8 cellular contexts compared by ENCODE assay signal in the genomic region with DNA sequence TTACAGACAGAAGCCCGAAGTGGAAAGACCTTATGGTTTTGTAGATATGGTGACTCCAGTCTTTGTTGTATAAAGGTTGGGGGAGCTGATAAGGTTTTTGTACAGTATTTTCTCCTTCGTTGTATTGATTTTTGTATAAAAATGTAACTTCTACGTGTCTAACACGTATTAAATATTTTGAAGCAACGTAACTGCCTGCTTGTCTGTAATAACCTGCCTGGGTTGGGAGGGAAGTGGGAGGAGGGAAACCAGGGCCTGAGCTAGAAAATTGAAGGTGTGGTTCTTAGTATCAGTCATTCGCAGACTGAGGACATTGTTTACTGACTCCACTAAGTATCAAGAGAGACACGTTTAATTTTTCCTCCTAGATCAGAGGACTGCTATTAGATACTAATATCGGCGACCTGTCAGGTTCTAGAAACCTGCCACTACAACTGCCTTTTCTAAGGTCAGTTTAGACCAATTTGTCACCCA. TPM values are rescaled to one million over a fixed set of nuclear protein-coding genes. Genes with fewer than 3 reads are reported as not detected.
DNase-seq lines count a peak whose midpoint lies in the region; FAIRE-seq and TF ChIP-seq lines count a peak whose summit lies in the region.

No MANE protein-coding gene starts in this region.

- H3K36me3 Mint-ChIP-seq in activated naive CD4-positive, alpha-beta T cell treated with anti-CD3 and anti-CD28 coated beads, Interleukin-2, amount 10 ng/mL, durations not matched to agents 7 days and 5 days: peaks cover 49% of the 10 kb centered on the region

- H3K36me3 ChIP-seq in BLaER1 (peaks cover 19% of the 10 kb centered on the region; the same call in 1 of the 2 replicates), KMS-11 (ENCODE audit: insufficient read depth) (no peaks in the 10 kb centered on the region), keratinocyte (ENCODE audit: control insufficient read depth in 2 of 2, extremely low read depth in 1 of 2, insufficient read depth in 2 of 2, low read length in 2 of 2) (peaks cover 8 to 15% of the 10 kb centered on the region in 2 experiments)

- peaks cover 13% of the 10 kb centered on the region for H3K27me3 Mint-ChIP-seq in activated naive CD4-positive, alpha-beta T cell treated with anti-CD3 and anti-CD28 coated beads, Interleukin-2, amount 10 ng/mL, durations not matched to agents 7 days and 5 days

- no peaks in the 10 kb centered on the region for H3K9me3 ChIP-seq in BLaER1
- H3K9me3 ChIP-seq in keratinocyte (ENCODE audit: control insufficient read depth, low read depth, low read length): no peaks in the 10 kb centered on the region

- DNase-seq in activated naive CD4-positive, alpha-beta T cell treated with anti-CD3 and anti-CD28 coated beads, Interleukin-2, amount 10 ng/mL, durations not matched to agents 7 days and 5 days: peak; percentile 54
- DNase-seq in keratinocyte (ENCODE audit: low read depth, low spot score) (no peak), RPMI8226 (no peak), SW480 (ENCODE audit: low spot score) (no peak), NCI-H1092 treated with DMSO at 0.1 percent for 48 hours (lab: John Stamatoyannopoulos, UW) (no peak)
- peak; percentile 39 for DNase-seq in stimulated activated naive CD4-positive, alpha-beta T cell treated with Interleukin-2 at 50 U/mL for 16 hours (lab: John Stamatoyannopoulos, UW)

- no peaks in the 10 kb centered on the region for H3K27me3 ChIP-seq in BLaER1
- H3K27me3 ChIP-seq in KMS-11 (ENCODE audit: insufficient read depth, low read depth): no peaks in the 10 kb centered on the region
- no peaks in the 10 kb centered on the region for H3K27me3 ChIP-seq in keratinocyte (ENCODE audit: control insufficient read depth, extremely low read depth, insufficient read depth, low read length)

- FAIRE-seq in keratinocyte (lab: Jason Lieb, UNC): no peak

- peak overlapping the region; percentile 90 for H3K27ac ChIP-seq in BLaER1
- H3K27ac ChIP-seq in KMS-11: peak overlapping the region; percentile 49; the same call in 1 of the 2 replicates
- peak overlapping the region; percentile 96 for H3K27ac ChIP-seq in keratinocyte (ENCODE audit: control insufficient read depth, insufficient read depth, low read length)

- H3K79me2 ChIP-seq in KMS-11 (ENCODE audit: insufficient read depth, low read depth) (peaks cover 34% of the 10 kb centered on the region), keratinocyte (ENCODE audit: control insufficient read depth, insufficient read depth, low read length) (peaks cover 50% of the 10 kb centered on the region)

- H3K4me2 ChIP-seq in BLaER1 (peak overlapping the region; percentile 86), KMS-11 (peak overlapping the region; percentile 85), keratinocyte (ENCODE audit: control insufficient read depth, extremely low read depth, insufficient read depth, low read depth, low read length) (peak overlapping the region; percentile 98)

- H3K4me1 Mint-ChIP-seq in activated naive CD4-positive, alpha-beta T cell treated with anti-CD3 and anti-CD28 coated beads, Interleukin-2, amount 10 ng/mL, durations not matched to agents 7 days and 5 days: peaks cover 49% of the 10 kb centered on the region

- no peaks in the 10 kb centered on the region for H3K9me3 Mint-ChIP-seq in activated naive CD4-positive, alpha-beta T cell treated with anti-CD3 and anti-CD28 coated beads, Interleukin-2, amount 10 ng/mL, durations not matched to agents 7 days and 5 days

- H2AFZ ChIP-seq in KMS-11 (ENCODE audit: low read depth): peak overlapping the region; percentile 61; the same call in 1 of the 2 replicates
- H2AFZ ChIP-seq in keratinocyte (ENCODE audit: control insufficient read depth, low read length): no peak overlapping the region

- peak overlapping the region; percentile 99 for H3K27ac Mint-ChIP-seq in activated naive CD4-positive, alpha-beta T cell treated with anti-CD3 and anti-CD28 coated beads, Interleukin-2, amount 10 ng/mL, durations not matched to agents 7 days and 5 days

- H3K4me1 ChIP-seq in BLaER1 (peaks cover 50% of the 10 kb centered on the region), KMS-11 (ENCODE audit: low read depth, poor library complexity, severe bottlenecking) (peaks cover 20% of the 10 kb centered on the region), keratinocyte (ENCODE audit: control insufficient read depth, extremely low read depth, insufficient read depth, low read length) (peaks cover 33% of the 10 kb centered on the region)

- TF ChIP-seq CTCF in KMS-11 (conservative IDR thresholded peaks at IDR 0.05; ENCODE audit: low read depth, low read length) (no peak), keratinocyte (optimal IDR thresholded peaks at IDR 0.05 in 1 of 3, IDR thresholded peaks at IDR 0.05 in 1 of 3, conservative IDR thresholded peaks at IDR 0.05 in 1 of 3; ENCODE audit: extremely low read depth in 1 of 3, insufficient read depth in 2 of 3, low read length in 3 of 3) (no peak)

- H4K20me1 ChIP-seq in BLaER1 (peaks cover 71% of the 10 kb centered on the region), KMS-11 (ENCODE audit: insufficient read depth) (peaks cover 20% of the 10 kb centered on the region), keratinocyte (ENCODE audit: control insufficient read depth, extremely low read depth, insufficient read depth, low read length) (peaks cover 25% of the 10 kb centered on the region)

- peak overlapping the region; percentile 100 for H3K4me3 Mint-ChIP-seq in activated naive CD4-positive, alpha-beta T cell treated with anti-CD3 and anti-CD28 coated beads, Interleukin-2, amount 10 ng/mL, durations not matched to agents 7 days and 5 days

- CTCF ChIA-PET in activated naive CD4-positive, alpha-beta T cell treated with anti-CD3 and anti-CD28 coated beads, Interleukin-2, amount 10 ng/mL, durations not matched to agents 7 days and 5 days (lab: Charles Lee): interaction anchor here (0.7 to 4.4 kb wide), 12 partner anchors 8 to 154 kb away, joined by 3 to 37 read pairs (median 5); no protein-coding TSS in a partner anchor

- H3K9me1 ChIP-seq in keratinocyte (ENCODE audit: control insufficient read depth, extremely low read depth, insufficient read depth, low read length): peaks cover 4% of the 10 kb centered on the region

- dilution Hi-C loops in keratinocyte (cut with MboI; ENCODE audit: extremely low pct_ligation_motif_present, low sequenced_read_pairs): loop anchor here (5.0 kb wide), 1 partner anchor 77 kb away; no protein-coding TSS in a partner anchor

- H3K9ac ChIP-seq in BLaER1 (peak overlapping the region; percentile 90), KMS-11 (peak overlapping the region; percentile 67; the same call in 1 of the 2 replicates), keratinocyte (ENCODE audit: control insufficient read depth, extremely low read depth, insufficient read depth, low read length) (peak overlapping the region; percentile 97)

- H3K4me3 ChIP-seq in BLaER1 (peak overlapping the region; percentile 90), KMS-11 (IDR thresholded peaks at IDR 0.05; ENCODE audit: insufficient read depth, low read depth, low read length) (peak overlapping the region; percentile 84), keratinocyte (ENCODE audit: control insufficient read depth in 2 of 3, extremely low read depth in 1 of 3, insufficient read depth in 2 of 3, low read depth in 1 of 3, low read length in 3 of 3) (peak overlapping the region; percentile 81 to 96 (median 89))

RNA-seq across cellular contexts. Expression of gene IER5, which starts 2.2 kb away (rescaled TPM):
- 18.1 to 22.5 TPM (median 20.0 TPM) in 3 replicates for polyA plus RNA-seq in keratinocyte
- polyA plus RNA-seq in keratinocyte (2011; ENCODE audit: low read depth): 27.9 TPM
- polyA plus RNA-seq in keratinocyte (2011; cell fraction: cytosol; rRNA removed): 8.6 and 9.8 TPM in 2 replicates
- 32.8 and 33.5 TPM in 2 replicates for polyA plus RNA-seq in keratinocyte (2011; cell fraction: nucleus; rRNA removed)
- polyA plus RNA-seq in keratinocyte (2012; ENCODE audit: low replicate concordance): 23.4 and 50.4 TPM in 2 replicates
- 11.6 to 12.8 TPM (median 12.6 TPM) in 3 replicates for polyA minus RNA-seq in keratinocyte
- 27.2 TPM for polyA minus RNA-seq in keratinocyte (2011; cell fraction: cytosol; rRNA and poly(A)+ RNA removed)
- 23.8 and 28.0 TPM in 2 replicates for polyA minus RNA-seq in keratinocyte (2011; cell fraction: nucleus; rRNA and poly(A)+ RNA removed)

RNA-seq across cellular contexts. Expression of gene MR1, which starts 56.9 kb away (rescaled TPM):
- polyA plus RNA-seq in keratinocyte: 24.0 to 51.5 TPM (median 32.3 TPM) in 3 replicates
- polyA plus RNA-seq in keratinocyte (2011; ENCODE audit: low read depth): 9.9 TPM
- polyA plus RNA-seq in keratinocyte (2011; cell fraction: cytosol; rRNA removed): 14.8 and 24.6 TPM in 2 replicates
- polyA plus RNA-seq in keratinocyte (2011; cell fraction: nucleus; rRNA removed): 63.0 and 68.6 TPM in 2 replicates
- polyA plus RNA-seq in keratinocyte (2012; ENCODE audit: low replicate concordance): 16.5 and 17.2 TPM in 2 replicates
- 9.3 to 26.3 TPM (median 23.3 TPM) in 3 replicates for polyA minus RNA-seq in keratinocyte
- 10.9 TPM for polyA minus RNA-seq in keratinocyte (2011; cell fraction: cytosol; rRNA and poly(A)+ RNA removed)
- polyA minus RNA-seq in keratinocyte (2011; cell fraction: nucleus; rRNA and poly(A)+ RNA removed): 54.3 and 63.7 TPM in 2 replicates

Comparison
In these comparisons a context has a peak if more than half of its experiments do, and no peak if none do; other contexts are left out.
1. DNase-seq: peak in activated naive CD4-positive, alpha-beta T cell treated with anti-CD3 and anti-CD28 coated beads, Interleukin-2, amount 10 ng/mL, durations not matched to agents 7 days and 5 days (single experiment) and stimulated activated naive CD4-positive, alpha-beta T cell treated with Interleukin-2 at 50 U/mL for 16 hours (single experiment); none in keratinocyte (single experiment), RPMI8226 (single experiment), SW480 (single experiment) and NCI-H1092 treated with DMSO at 0.1 percent for 48 hours (single experiment).
2. Peak in every context shown above with its lines, with median percentiles within 50 percentile points of each other: H3K27ac ChIP-seq, H3K4me2 ChIP-seq, H3K4me3 ChIP-seq and H3K9ac ChIP-seq.